34 cellular contexts compared by ENCODE assay signal in genomic region chr22:47052236-47053012, GRCh38.
DNase-seq lines count a peak whose midpoint lies in the region; ATAC-seq, FAIRE-seq and TF ChIP-seq lines count a peak whose summit lies in the region.
"Had no signal": no experiment of that assay in that cellular context is flagged by ENCODE, and none has a peak within 500 bp of the region (broad histone marks: within the 10 kb centered on the region; RNA-seq: fewer than 3 reads in every experiment).

No MANE protein-coding gene starts in this region.

- no peaks in the 10 kb centered on the region for H3K36me3 Mint-ChIP-seq in activated T-cell treated with anti-CD3 and anti-CD28 coated beads, Interleukin-2, amount 50 U/mL, for 72 hours (ENCODE audit: insufficient read depth in 2 of 2)
- peaks cover 63% of the 10 kb centered on the region for H3K36me3 Mint-ChIP-seq in stimulated activated memory B cell treated with anti-CD40 and anti-IgM and Interleukin-4, amounts not matched to agents 10 μg/mL and 1 μg/mL and 100 μg/mL, for 72 hours

- no peak overlapping the region for H3K9ac ChIP-seq in kidney (ENCODE audit: low read length in 2 of 2)

- intact Hi-C loops in kidney (cut with DNase I), result no loop called here

- H3K27ac ChIP-seq in kidney (ENCODE audit: low read depth in 2 of 2, low read length in 2 of 2), result no peak overlapping the region
- H3K27ac ChIP-seq: heart right ventricle, HL-60, ovary, stomach, vagina had no signal

- no peaks in the 10 kb centered on the region for H3K9me3 Mint-ChIP-seq in activated T-cell treated with anti-CD3 and anti-CD28 coated beads, Interleukin-2, amount 50 U/mL, for 72 hours
- H3K9me3 Mint-ChIP-seq in stimulated activated memory B cell treated with anti-CD40 and anti-IgM and Interleukin-4, amounts not matched to agents 10 μg/mL and 1 μg/mL and 100 μg/mL, for 72 hours, result no peaks in the 10 kb centered on the region
- H3K9me3 Mint-ChIP-seq: CD4-positive, alpha-beta T cell; naive B cell had no signal

- FAIRE-seq in kidney (lab: Jason Lieb, UNC), result no peak
- FAIRE-seq: D721Med, keratinocyte, RCC 7860 had no signal

- H3K4me3 Mint-ChIP-seq in activated T-cell treated with anti-CD3 and anti-CD28 coated beads, Interleukin-2, amount 50 U/mL, for 72 hours, result no peak overlapping the region
- H3K4me3 Mint-ChIP-seq in stimulated activated memory B cell treated with anti-CD40 and anti-IgM and Interleukin-4, amounts not matched to agents 10 μg/mL and 1 μg/mL and 100 μg/mL, for 72 hours, result no peak overlapping the region
- H3K4me3 Mint-ChIP-seq: CD4-positive, alpha-beta T cell; naive B cell had no signal

- TF ChIP-seq CTCF in kidney (IDR thresholded peaks at IDR 0.05; ENCODE audit: borderline replicate concordance, extremely low read depth, insufficient read depth), result no peak

- peak overlapping the region; percentile 3 for H3K27ac Mint-ChIP-seq in activated T-cell treated with anti-CD3 and anti-CD28 coated beads, Interleukin-2, amount 50 U/mL, for 72 hours
- peak overlapping the region; percentile 12 for H3K27ac Mint-ChIP-seq in stimulated activated memory B cell treated with anti-CD40 and anti-IgM and Interleukin-4, amounts not matched to agents 10 μg/mL and 1 μg/mL and 100 μg/mL, for 72 hours
- H3K27ac Mint-ChIP-seq: CD4-positive, alpha-beta T cell had no signal

- DNase-seq in activated T-cell treated with anti-CD3 and anti-CD28 coated beads, Interleukin-2, amount 50 U/mL, for 72 hours, result no peak
- no peak for DNase-seq in activated T-cell treated with anti-CD3 and anti-CD28 coated beads, Interleukin-2, amount 50 U/mL, for 48 hours
- DNase-seq in NCI-H69 (lab: John Stamatoyannopoulos, UW), result peak; percentile 29
- peak; percentile 59 for DNase-seq in kidney
- no peak for DNase-seq in GM19238 (ENCODE audit: insufficient read length, low spot score)
- DNase-seq: activated CD4-positive, alpha-beta T cell treated with anti-CD3 and anti-CD28 coated beads, Interleukin-2, amount 50 U/mL, for 48 hours; activated CD4-positive, CD25-positive, alpha-beta regulatory T cell treated with anti-CD3 and anti-CD28 coated beads, Interleukin-2, amount 50 U/mL, for 72 hours; activated gamma-delta T cell treated with Interleukin-2 at 50 U/mL for 16 hours; CD4-positive, alpha-beta T cell; dermis blood vessel endothelial cell; foreskin melanocyte; H7; KG1; left ventricle myocardium superior; midbrain; MM.1S; naive B cell; NCI-H1105 treated with DMSO at 0.1 percent for 48 hours; NCI-H2227 treated with DMSO at 0.1 percent for 48 hours; ovary; SHP77 treated with DMSO at 0.1 percent for 48 hours; stomach; T-helper 2 cell had no signal

- no peak overlapping the region for H3K4me3 ChIP-seq in kidney (ENCODE audit: low read length in 2 of 2)
- H3K4me3 ChIP-seq: heart right ventricle, ovary, skin epidermis, stomach, thyroid gland, vagina had no signal

- ATAC-seq in activated T-cell treated with anti-CD3 and anti-CD28 coated beads, Interleukin-2, amount 50 U/mL, for 72 hours (replicated peaks in 1 of 2), result no peak
- ATAC-seq in stimulated activated memory B cell treated with anti-CD40 and anti-IgM and Interleukin-4, amounts not matched to agents 10 μg/mL and 1 μg/mL and 100 μg/mL, for 72 hours, result no peak
- ATAC-seq in GM18907 (IDR thresholded peaks at IDR 0.05; ENCODE audit: unreplicated experiment) (no peak), GM18861 (IDR thresholded peaks at IDR 0.05; ENCODE audit: unreplicated experiment) (no peak)
- ATAC-seq: heart right ventricle, left ventricle myocardium superior had no signal

- H3K9me3 ChIP-seq in kidney (ENCODE audit: control insufficient read depth in 1 of 2, low read length in 2 of 2), result no peaks in the 10 kb centered on the region
- H3K9me3 ChIP-seq: heart right ventricle, ovary, stomach, thyroid gland, vagina had no signal

- no peaks in the 10 kb centered on the region for H3K27me3 Mint-ChIP-seq in activated T-cell treated with anti-CD3 and anti-CD28 coated beads, Interleukin-2, amount 50 U/mL, for 72 hours (ENCODE audit: low read depth)
- H3K27me3 Mint-ChIP-seq in stimulated activated memory B cell treated with anti-CD40 and anti-IgM and Interleukin-4, amounts not matched to agents 10 μg/mL and 1 μg/mL and 100 μg/mL, for 72 hours, result no peaks in the 10 kb centered on the region
- H3K27me3 Mint-ChIP-seq: CD4-positive, alpha-beta T cell; naive B cell had no signal

- H3K36me3 ChIP-seq in kidney (ENCODE audit: control insufficient read depth in 1 of 2, insufficient read depth in 2 of 2, low read length in 2 of 2), result peaks cover 0 to 3% of the 10 kb centered on the region in 2 donors
- H3K36me3 ChIP-seq: ovary, thyroid gland, vagina had no signal

- peaks cover 0 to 7% of the 10 kb centered on the region in 2 donors for H3K4me1 ChIP-seq in kidney (ENCODE audit: control insufficient read depth in 1 of 2, insufficient read depth in 1 of 2, low read depth in 1 of 2, low read length in 2 of 2)
- H3K4me1 ChIP-seq: heart right ventricle, stomach had no signal

- H3K4me1 Mint-ChIP-seq in activated T-cell treated with anti-CD3 and anti-CD28 coated beads, Interleukin-2, amount 50 U/mL, for 72 hours (ENCODE audit: low read depth), result peaks cover 8% of the 10 kb centered on the region
- peaks cover 75% of the 10 kb centered on the region for H3K4me1 Mint-ChIP-seq in stimulated activated memory B cell treated with anti-CD40 and anti-IgM and Interleukin-4, amounts not matched to agents 10 μg/mL and 1 μg/mL and 100 μg/mL, for 72 hours

Comparison
In these comparisons a context has a peak if more than half of its experiments do, and no peak if none do; other contexts are left out.
1. DNase-seq: peak in NCI-H69 (single experiment) and kidney (single experiment); none in activated T-cell treated with anti-CD3 and anti-CD28 coated beads, Interleukin-2, amount 50 U/mL, for 72 hours (0 of 2), activated T-cell treated with anti-CD3 and anti-CD28 coated beads, Interleukin-2, amount 50 U/mL, for 48 hours (0 of 2) and GM19238 (single experiment).